1 cellular context compared by ENCODE assay signal in the genomic region with DNA sequence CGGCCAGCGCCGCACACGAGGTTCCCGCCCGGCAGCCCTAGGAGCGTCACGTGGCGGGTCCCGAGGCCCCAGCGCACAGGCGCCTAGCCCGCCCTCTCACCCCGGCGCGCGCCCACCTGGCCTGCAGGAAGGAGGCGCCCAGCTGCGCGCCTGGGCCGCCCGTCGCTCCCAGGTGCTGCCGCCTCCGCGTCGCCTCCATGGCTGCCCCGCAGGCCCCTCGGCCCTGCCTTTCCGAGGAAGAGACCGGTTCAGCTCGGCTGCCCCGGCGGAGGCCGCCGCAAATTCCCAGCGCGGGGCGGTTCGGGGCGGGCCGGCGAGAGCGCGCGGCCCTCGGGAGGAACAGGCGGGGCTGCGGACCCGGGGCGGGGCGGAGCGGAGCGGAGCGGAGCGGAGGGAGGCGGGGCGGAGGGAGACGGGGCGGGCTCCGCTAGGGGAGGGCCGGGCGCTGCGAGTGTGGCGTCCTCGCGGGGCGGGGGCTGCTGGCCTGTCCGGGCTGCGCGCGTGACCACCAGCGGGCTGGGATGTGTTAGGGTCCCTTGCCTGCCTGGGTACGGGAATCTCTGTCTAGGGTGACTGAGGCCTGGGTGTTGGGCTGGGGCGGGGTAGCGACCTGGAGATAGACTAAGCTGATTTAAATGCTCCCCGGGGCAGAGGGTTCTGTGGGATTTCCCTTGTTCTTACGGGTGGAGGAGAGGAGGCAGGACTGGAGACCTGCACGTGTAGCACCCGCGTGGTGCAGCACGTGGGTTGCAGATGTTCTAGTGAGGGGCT.
TF ChIP-seq lines count a peak whose summit lies in the region.

A gene (minus strand): TSS at position 343 of the 771 bp plus-strand sequence. CDS start 144 bp downstream, at position 199.

TF ChIP-seq in GM12878, 131 proteins besides CTCF, POLR2A, EP300 and RAD21 (continued from another document and continues in another):
- TF ChIP-seq, protein P1, sequence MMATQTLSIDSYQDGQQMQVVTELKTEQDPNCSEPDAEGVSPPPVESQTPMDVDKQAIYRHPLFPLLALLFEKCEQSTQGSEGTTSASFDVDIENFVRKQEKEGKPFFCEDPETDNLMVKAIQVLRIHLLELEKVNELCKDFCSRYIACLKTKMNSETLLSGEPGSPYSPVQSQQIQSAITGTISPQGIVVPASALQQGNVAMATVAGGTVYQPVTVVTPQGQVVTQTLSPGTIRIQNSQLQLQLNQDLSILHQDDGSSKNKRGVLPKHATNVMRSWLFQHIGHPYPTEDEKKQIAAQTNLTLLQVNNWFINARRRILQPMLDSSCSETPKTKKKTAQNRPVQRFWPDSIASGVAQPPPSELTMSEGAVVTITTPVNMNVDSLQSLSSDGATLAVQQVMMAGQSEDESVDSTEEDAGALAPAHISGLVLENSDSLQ (IDR thresholded peaks at IDR 0.05), result no peak
- TF ChIP-seq CHD2 (IDR thresholded peaks at IDR 0.05; ENCODE audit: borderline replicate concordance, low read depth, low read length), result 0 out of 2 replicates have a peak, but pooled peaks have one; percentile 23
- no peak for TF ChIP-seq NFIC (IDR thresholded peaks at IDR 0.05; ENCODE audit: low read depth, low read length)
- TF ChIP-seq IKZF2 (IDR thresholded peaks at IDR 0.05), result 0 out of 4 replicates have a peak, but pooled peaks of 1 of the 2 experiments have one; percentile 42
- TF ChIP-seq SPI1 (IDR thresholded peaks at IDR 0.05; ENCODE audit: borderline replicate concordance, insufficient read depth, low read depth, low read length), result no peak
- peak; percentile 66 for TF ChIP-seq YY1 (IDR thresholded peaks at IDR 0.05; ENCODE audit: low read depth, low read length)
- no peak for TF ChIP-seq KAT2A (conservative IDR thresholded peaks at IDR 0.05; ENCODE audit: control insufficient read depth, low read depth, low read length)
- no peak for TF ChIP-seq SMAD1 (IDR thresholded peaks at IDR 0.05; ENCODE audit: low read depth, partially characterized antibody)
- TF ChIP-seq, protein P2, sequence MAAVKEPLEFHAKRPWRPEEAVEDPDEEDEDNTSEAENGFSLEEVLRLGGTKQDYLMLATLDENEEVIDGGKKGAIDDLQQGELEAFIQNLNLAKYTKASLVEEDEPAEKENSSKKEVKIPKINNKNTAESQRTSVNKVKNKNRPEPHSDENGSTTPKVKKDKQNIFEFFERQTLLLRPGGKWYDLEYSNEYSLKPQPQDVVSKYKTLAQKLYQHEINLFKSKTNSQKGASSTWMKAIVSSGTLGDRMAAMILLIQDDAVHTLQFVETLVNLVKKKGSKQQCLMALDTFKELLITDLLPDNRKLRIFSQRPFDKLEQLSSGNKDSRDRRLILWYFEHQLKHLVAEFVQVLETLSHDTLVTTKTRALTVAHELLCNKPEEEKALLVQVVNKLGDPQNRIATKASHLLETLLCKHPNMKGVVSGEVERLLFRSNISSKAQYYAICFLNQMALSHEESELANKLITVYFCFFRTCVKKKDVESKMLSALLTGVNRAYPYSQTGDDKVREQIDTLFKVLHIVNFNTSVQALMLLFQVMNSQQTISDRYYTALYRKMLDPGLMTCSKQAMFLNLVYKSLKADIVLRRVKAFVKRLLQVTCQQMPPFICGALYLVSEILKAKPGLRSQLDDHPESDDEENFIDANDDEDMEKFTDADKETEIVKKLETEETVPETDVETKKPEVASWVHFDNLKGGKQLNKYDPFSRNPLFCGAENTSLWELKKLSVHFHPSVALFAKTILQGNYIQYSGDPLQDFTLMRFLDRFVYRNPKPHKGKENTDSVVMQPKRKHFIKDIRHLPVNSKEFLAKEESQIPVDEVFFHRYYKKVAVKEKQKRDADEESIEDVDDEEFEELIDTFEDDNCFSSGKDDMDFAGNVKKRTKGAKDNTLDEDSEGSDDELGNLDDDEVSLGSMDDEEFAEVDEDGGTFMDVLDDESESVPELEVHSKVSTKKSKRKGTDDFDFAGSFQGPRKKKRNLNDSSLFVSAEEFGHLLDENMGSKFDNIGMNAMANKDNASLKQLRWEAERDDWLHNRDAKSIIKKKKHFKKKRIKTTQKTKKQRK (IDR thresholded peaks at IDR 0.05; ENCODE audit: low read depth, low read length), result no peak
- TF ChIP-seq, protein P3, sequence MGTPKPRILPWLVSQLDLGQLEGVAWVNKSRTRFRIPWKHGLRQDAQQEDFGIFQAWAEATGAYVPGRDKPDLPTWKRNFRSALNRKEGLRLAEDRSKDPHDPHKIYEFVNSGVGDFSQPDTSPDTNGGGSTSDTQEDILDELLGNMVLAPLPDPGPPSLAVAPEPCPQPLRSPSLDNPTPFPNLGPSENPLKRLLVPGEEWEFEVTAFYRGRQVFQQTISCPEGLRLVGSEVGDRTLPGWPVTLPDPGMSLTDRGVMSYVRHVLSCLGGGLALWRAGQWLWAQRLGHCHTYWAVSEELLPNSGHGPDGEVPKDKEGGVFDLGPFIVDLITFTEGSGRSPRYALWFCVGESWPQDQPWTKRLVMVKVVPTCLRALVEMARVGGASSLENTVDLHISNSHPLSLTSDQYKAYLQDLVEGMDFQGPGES (IDR thresholded peaks at IDR 0.05), result peak; percentile 57; the same call in 1 of the 2 replicates
- TF ChIP-seq PAX5 (IDR thresholded peaks at IDR 0.05; ENCODE audit: borderline replicate concordance, low read depth, low read length), result 0 out of 2 replicates have a peak, but pooled peaks have one; percentile 24
- TF ChIP-seq KLF5 (IDR thresholded peaks at IDR 0.05; ENCODE audit: partially characterized antibody), result peak; percentile 64
- no peak for TF ChIP-seq RBBP5 (conservative IDR thresholded peaks at IDR 0.05)
- TF ChIP-seq ZNF217 (IDR thresholded peaks at IDR 0.05), result peak; percentile 70
- TF ChIP-seq EGR1 (IDR thresholded peaks at IDR 0.05; ENCODE audit: borderline replicate concordance in 1 of 2, low read depth in 2 of 2, low read length in 2 of 2), result peak in 1 of 2 experiments; percentile 29; a peak in 1 of 3 replicates
- TF ChIP-seq, protein P4, sequence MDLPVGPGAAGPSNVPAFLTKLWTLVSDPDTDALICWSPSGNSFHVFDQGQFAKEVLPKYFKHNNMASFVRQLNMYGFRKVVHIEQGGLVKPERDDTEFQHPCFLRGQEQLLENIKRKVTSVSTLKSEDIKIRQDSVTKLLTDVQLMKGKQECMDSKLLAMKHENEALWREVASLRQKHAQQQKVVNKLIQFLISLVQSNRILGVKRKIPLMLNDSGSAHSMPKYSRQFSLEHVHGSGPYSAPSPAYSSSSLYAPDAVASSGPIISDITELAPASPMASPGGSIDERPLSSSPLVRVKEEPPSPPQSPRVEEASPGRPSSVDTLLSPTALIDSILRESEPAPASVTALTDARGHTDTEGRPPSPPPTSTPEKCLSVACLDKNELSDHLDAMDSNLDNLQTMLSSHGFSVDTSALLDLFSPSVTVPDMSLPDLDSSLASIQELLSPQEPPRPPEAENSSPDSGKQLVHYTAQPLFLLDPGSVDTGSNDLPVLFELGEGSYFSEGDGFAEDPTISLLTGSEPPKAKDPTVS (IDR thresholded peaks at IDR 0.05; ENCODE audit: low read depth, low read length), result no peak
- no peak; the same call in 1 of the 2 replicates for TF ChIP-seq POLR2AphosphoS5 (IDR thresholded peaks at IDR 0.05; ENCODE audit: low read length)
- no peak for TF ChIP-seq EZH2 (IDR thresholded peaks at IDR 0.05; ENCODE audit: borderline replicate concordance, control insufficient read depth, low read depth, low read length)
- TF ChIP-seq ZNF207 (IDR thresholded peaks at IDR 0.05; ENCODE audit: borderline replicate concordance), result peak; percentile 74
- TF ChIP-seq, protein P5, sequence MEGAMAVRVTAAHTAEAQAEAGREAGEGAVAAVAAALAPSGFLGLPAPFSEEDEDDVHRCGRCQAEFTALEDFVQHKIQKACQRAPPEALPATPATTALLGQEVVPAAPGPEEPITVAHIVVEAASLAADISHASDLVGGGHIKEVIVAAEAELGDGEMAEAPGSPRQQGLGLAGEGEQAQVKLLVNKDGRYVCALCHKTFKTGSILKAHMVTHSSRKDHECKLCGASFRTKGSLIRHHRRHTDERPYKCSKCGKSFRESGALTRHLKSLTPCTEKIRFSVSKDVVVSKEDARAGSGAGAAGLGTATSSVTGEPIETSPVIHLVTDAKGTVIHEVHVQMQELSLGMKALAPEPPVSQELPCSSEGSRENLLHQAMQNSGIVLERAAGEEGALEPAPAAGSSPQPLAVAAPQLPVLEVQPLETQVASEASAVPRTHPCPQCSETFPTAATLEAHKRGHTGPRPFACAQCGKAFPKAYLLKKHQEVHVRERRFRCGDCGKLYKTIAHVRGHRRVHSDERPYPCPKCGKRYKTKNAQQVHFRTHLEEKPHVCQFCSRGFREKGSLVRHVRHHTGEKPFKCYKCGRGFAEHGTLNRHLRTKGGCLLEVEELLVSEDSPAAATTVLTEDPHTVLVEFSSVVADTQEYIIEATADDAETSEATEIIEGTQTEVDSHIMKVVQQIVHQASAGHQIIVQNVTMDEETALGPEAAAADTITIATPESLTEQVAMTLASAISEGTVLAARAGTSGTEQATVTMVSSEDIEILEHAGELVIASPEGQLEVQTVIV (IDR thresholded peaks at IDR 0.05; ENCODE audit: borderline replicate concordance, partially characterized antibody), result no peak
- TF ChIP-seq POLR2AphosphoS2 (IDR thresholded peaks at IDR 0.05; ENCODE audit: low read depth, low read length), result peak; percentile 42; the same call in 1 of the 2 replicates
- peak; percentile 27; the same call in 1 of the 2 replicates for TF ChIP-seq TAF1 (IDR thresholded peaks at IDR 0.05; ENCODE audit: borderline replicate concordance, low read depth, low read length)
- no peak for TF ChIP-seq PAX8 (IDR thresholded peaks at IDR 0.05)
- TF ChIP-seq, protein P6, sequence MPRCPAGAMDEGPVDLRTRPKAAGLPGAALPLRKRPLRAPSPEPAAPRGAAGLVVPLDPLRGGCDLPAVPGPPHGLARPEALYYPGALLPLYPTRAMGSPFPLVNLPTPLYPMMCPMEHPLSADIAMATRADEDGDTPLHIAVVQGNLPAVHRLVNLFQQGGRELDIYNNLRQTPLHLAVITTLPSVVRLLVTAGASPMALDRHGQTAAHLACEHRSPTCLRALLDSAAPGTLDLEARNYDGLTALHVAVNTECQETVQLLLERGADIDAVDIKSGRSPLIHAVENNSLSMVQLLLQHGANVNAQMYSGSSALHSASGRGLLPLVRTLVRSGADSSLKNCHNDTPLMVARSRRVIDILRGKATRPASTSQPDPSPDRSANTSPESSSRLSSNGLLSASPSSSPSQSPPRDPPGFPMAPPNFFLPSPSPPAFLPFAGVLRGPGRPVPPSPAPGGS (IDR thresholded peaks at IDR 0.05; ENCODE audit: borderline replicate concordance, insufficient read depth, low read depth, low read length, poor library complexity, severe bottlenecking), result peak; percentile 16
- TF ChIP-seq CHD4 (IDR thresholded peaks at IDR 0.05), result no peak
- TF ChIP-seq ZSCAN29 (IDR thresholded peaks at IDR 0.05), result 0 out of 2 replicates have a peak, but pooled peaks have one; percentile 69
- TF ChIP-seq ZNF622 (IDR thresholded peaks at IDR 0.05), result no peak
- TF ChIP-seq NR2C1 (IDR thresholded peaks at IDR 0.05), result peak; percentile 76
- 0 out of 2 replicates have a peak, but pooled peaks have one; percentile 11 for TF ChIP-seq CREM (IDR thresholded peaks at IDR 0.05; ENCODE audit: low read depth)
- TF ChIP-seq HDAC2 (IDR thresholded peaks at IDR 0.05), result no peak
- no peak for TF ChIP-seq PML (IDR thresholded peaks at IDR 0.05; ENCODE audit: low read length)
- peak; percentile 75; the same call in 1 of the 2 replicates for TF ChIP-seq NBN (IDR thresholded peaks at IDR 0.05)
- TF ChIP-seq RELA (IDR thresholded peaks at IDR 0.05; ENCODE audit: borderline replicate concordance, partially characterized antibody), result peak; percentile 60
- no peak; the same call in 1 of the 2 replicates for TF ChIP-seq HCFC1 (IDR thresholded peaks at IDR 0.05; ENCODE audit: low read length)
- no peak for TF ChIP-seq ESRRA (IDR thresholded peaks at IDR 0.05; ENCODE audit: low read length)
- peak; percentile 99 for TF ChIP-seq MXI1 (IDR thresholded peaks at IDR 0.05; ENCODE audit: low read depth, low read length)
- TF ChIP-seq STAT3 (IDR thresholded peaks at IDR 0.05; ENCODE audit: low read depth, low read length), result no peak
- TF ChIP-seq RCOR1 (conservative IDR thresholded peaks at IDR 0.05; ENCODE audit: low read depth, low read length), result peak; percentile 25; the same call in 1 of the 2 replicates
- peak; percentile 91 for TF ChIP-seq IKZF1 (conservative IDR thresholded peaks at IDR 0.05)
- peak; percentile 97 for TF ChIP-seq RAD51 (IDR thresholded peaks at IDR 0.05)
- no peak for TF ChIP-seq GABPA (IDR thresholded peaks at IDR 0.05; ENCODE audit: low read depth)
- no peak for TF ChIP-seq ZZZ3 (IDR thresholded peaks at IDR 0.05; ENCODE audit: control insufficient read depth, insufficient read length, low read depth)
- TF ChIP-seq SREBF2 (IDR thresholded peaks at IDR 0.05; ENCODE audit: low read length), result no peak
- TF ChIP-seq, protein P7, sequence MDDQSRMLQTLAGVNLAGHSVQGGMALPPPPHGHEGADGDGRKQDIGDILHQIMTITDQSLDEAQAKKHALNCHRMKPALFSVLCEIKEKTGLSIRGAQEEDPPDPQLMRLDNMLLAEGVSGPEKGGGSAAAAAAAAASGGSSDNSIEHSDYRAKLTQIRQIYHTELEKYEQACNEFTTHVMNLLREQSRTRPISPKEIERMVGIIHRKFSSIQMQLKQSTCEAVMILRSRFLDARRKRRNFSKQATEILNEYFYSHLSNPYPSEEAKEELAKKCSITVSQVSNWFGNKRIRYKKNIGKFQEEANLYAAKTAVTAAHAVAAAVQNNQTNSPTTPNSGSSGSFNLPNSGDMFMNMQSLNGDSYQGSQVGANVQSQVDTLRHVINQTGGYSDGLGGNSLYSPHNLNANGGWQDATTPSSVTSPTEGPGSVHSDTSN (IDR thresholded peaks at IDR 0.05; ENCODE audit: insufficient replicate concordance, low read depth, low read length), result no peak
- no peak for TF ChIP-seq NRF1 (conservative IDR thresholded peaks at IDR 0.05; ENCODE audit: low read depth, low read length)
- no peak for TF ChIP-seq BMI1 (IDR thresholded peaks at IDR 0.05; ENCODE audit: borderline replicate concordance)
- TF ChIP-seq, protein P8, sequence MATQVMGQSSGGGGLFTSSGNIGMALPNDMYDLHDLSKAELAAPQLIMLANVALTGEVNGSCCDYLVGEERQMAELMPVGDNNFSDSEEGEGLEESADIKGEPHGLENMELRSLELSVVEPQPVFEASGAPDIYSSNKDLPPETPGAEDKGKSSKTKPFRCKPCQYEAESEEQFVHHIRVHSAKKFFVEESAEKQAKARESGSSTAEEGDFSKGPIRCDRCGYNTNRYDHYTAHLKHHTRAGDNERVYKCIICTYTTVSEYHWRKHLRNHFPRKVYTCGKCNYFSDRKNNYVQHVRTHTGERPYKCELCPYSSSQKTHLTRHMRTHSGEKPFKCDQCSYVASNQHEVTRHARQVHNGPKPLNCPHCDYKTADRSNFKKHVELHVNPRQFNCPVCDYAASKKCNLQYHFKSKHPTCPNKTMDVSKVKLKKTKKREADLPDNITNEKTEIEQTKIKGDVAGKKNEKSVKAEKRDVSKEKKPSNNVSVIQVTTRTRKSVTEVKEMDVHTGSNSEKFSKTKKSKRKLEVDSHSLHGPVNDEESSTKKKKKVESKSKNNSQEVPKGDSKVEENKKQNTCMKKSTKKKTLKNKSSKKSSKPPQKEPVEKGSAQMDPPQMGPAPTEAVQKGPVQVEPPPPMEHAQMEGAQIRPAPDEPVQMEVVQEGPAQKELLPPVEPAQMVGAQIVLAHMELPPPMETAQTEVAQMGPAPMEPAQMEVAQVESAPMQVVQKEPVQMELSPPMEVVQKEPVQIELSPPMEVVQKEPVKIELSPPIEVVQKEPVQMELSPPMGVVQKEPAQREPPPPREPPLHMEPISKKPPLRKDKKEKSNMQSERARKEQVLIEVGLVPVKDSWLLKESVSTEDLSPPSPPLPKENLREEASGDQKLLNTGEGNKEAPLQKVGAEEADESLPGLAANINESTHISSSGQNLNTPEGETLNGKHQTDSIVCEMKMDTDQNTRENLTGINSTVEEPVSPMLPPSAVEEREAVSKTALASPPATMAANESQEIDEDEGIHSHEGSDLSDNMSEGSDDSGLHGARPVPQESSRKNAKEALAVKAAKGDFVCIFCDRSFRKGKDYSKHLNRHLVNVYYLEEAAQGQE (IDR thresholded peaks at IDR 0.05; ENCODE audit: low read depth, low read length), result no peak
- peak; percentile 75; the same call in 1 of the 2 replicates for TF ChIP-seq TCF12 (IDR thresholded peaks at IDR 0.05; ENCODE audit: low read depth, low read length)
